In genomic region chr6:13328076-13328874, GRCh38 we compare ENCODE assay signal across 8 cellular contexts. TPM values are rescaled to one million over a fixed set of nuclear protein-coding genes. Genes with fewer than 3 reads are reported as not detected.
DNase-seq lines count a peak whose midpoint lies in the region; ATAC-seq and TF ChIP-seq lines count a peak whose summit lies in the region.

Gene TBC1D7, minus strand, starts transcription at chr6:13328537. Its CDS starts 1,639 bp downstream, at chr6:13326898.

- intact Hi-C loops in activated T-helper 2 cell treated with anti-CD3 and anti-CD28 coated beads, Interferon-gamma antibody, Interleukin-2, Interleukin-4, amounts not matched to agents 10 μg/mL and 5 μg/mL and 100 μg/mL, durations not matched to agents 14 hours and 24 hours and 36 hours (cut with micrococcal nuclease): loop anchor here (1.0 to 5.0 kb wide), 4 partner anchors 25 to 416 kb away; partner anchors contain the start of gene SIRT5

- peak within 1 kb of the TSS; percentile 82 for H3K4me3 ChIP-seq in LNCaP clone FGC (ENCODE audit: low read depth, low read length)

- H3K4me3 Mint-ChIP-seq in activated T-helper 2 cell treated with anti-CD3 and anti-CD28 coated beads, Interferon-gamma antibody, Interleukin-2, Interleukin-4, amounts not matched to agents 10 μg/mL and 5 μg/mL and 100 μg/mL, durations not matched to agents 14 hours and 24 hours and 36 hours (ENCODE audit: low read depth): peak within 1 kb of the TSS; percentile 89
- H3K4me3 Mint-ChIP-seq in natural killer cell treated with Interleukin-12 subunit alpha and Interleukin-12 subunit beta and Interleukin-15 and Interleukin-18, amount 100 ng/mL, for 72 hours: peak within 1 kb of the TSS; percentile 89

- H3K27ac Mint-ChIP-seq in activated T-helper 2 cell treated with anti-CD3 and anti-CD28 coated beads, Interferon-gamma antibody, Interleukin-2, Interleukin-4, amounts not matched to agents 10 μg/mL and 5 μg/mL and 100 μg/mL, durations not matched to agents 14 hours and 24 hours and 36 hours: peak within 1 kb of the TSS; percentile 89
- H3K27ac Mint-ChIP-seq in natural killer cell treated with Interleukin-12 subunit alpha and Interleukin-12 subunit beta and Interleukin-15 and Interleukin-18, amount 100 ng/mL, for 72 hours: peak within 1 kb of the TSS; percentile 87 to 94

- ATAC-seq in natural killer cell treated with Interleukin-12 subunit alpha and Interleukin-12 subunit beta and Interleukin-15 and Interleukin-18, amount 100 ng/mL, for 72 hours: peak; percentile 95 to 98
- peak; percentile 90 for ATAC-seq in stimulated activated naive CD8-positive, alpha-beta T cell treated with anti-CD3 and anti-CD28 coated beads, Interleukin-15, Interleukin-2, amounts not matched to agents 100 U/mL and 50 U/mL, for 24 hours

- no peak for TF ChIP-seq CTCF in LNCaP clone FGC (IDR thresholded peaks at IDR 0.05; ENCODE audit: control insufficient read depth, extremely low read depth, insufficient read depth)

- H3K4me1 Mint-ChIP-seq in activated T-helper 2 cell treated with anti-CD3 and anti-CD28 coated beads, Interferon-gamma antibody, Interleukin-2, Interleukin-4, amounts not matched to agents 10 μg/mL and 5 μg/mL and 100 μg/mL, durations not matched to agents 14 hours and 24 hours and 36 hours (ENCODE audit: low read depth): peaks cover 26% of the 10 kb centered on the region
- H3K4me1 Mint-ChIP-seq in natural killer cell treated with Interleukin-12 subunit alpha and Interleukin-12 subunit beta and Interleukin-15 and Interleukin-18, amount 100 ng/mL, for 72 hours (ENCODE audit: low read depth in 2 of 2): peaks cover 12 to 16% of the 10 kb centered on the region in 2 donors

- H3K36me3 Mint-ChIP-seq in activated T-helper 2 cell treated with anti-CD3 and anti-CD28 coated beads, Interferon-gamma antibody, Interleukin-2, Interleukin-4, amounts not matched to agents 10 μg/mL and 5 μg/mL and 100 μg/mL, durations not matched to agents 14 hours and 24 hours and 36 hours (ENCODE audit: low read depth): peaks cover 19% of the 10 kb centered on the region
- no peaks in the 10 kb centered on the region for H3K36me3 Mint-ChIP-seq in natural killer cell treated with Interleukin-12 subunit alpha and Interleukin-12 subunit beta and Interleukin-15 and Interleukin-18, amount 100 ng/mL, for 72 hours

- no peaks in the 10 kb centered on the region for H3K27me3 Mint-ChIP-seq in activated T-helper 2 cell treated with anti-CD3 and anti-CD28 coated beads, Interferon-gamma antibody, Interleukin-2, Interleukin-4, amounts not matched to agents 10 μg/mL and 5 μg/mL and 100 μg/mL, durations not matched to agents 14 hours and 24 hours and 36 hours (ENCODE audit: low read depth)
- H3K27me3 Mint-ChIP-seq in natural killer cell treated with Interleukin-12 subunit alpha and Interleukin-12 subunit beta and Interleukin-15 and Interleukin-18, amount 100 ng/mL, for 72 hours: no peaks in the 10 kb centered on the region

- DNase-seq in EL (peak; percentile 92), GOT3 (lab: John Stamatoyannopoulos, UW) (peak; percentile 76), LNCaP clone FGC (ENCODE audit: low read depth) (peak; percentile 62), RPMI8226 (peak; percentile 97), fibroblast of peridontal ligament (ENCODE audit: extremely low read depth) (peak; percentile 88)
- DNase-seq in activated T-helper 2 cell treated with anti-CD3 and anti-CD28 coated beads, Interferon-gamma antibody, Interleukin-2, Interleukin-4, amounts not matched to agents 10 μg/mL and 5 μg/mL and 100 μg/mL, durations not matched to agents 14 hours and 24 hours and 36 hours (ENCODE audit: low spot score): peak; percentile 93
- peak; percentile 96 for DNase-seq in natural killer cell treated with Interleukin-12 subunit alpha and Interleukin-12 subunit beta and Interleukin-15 and Interleukin-18, amount 100 ng/mL, for 72 hours (ENCODE audit: low spot score)
- DNase-seq in stimulated activated naive CD8-positive, alpha-beta T cell treated with anti-CD3 and anti-CD28 coated beads, Interleukin-15, Interleukin-2, amounts not matched to agents 100 U/mL and 50 U/mL, for 24 hours: peak; percentile 94

- H3K9me3 Mint-ChIP-seq in activated T-helper 2 cell treated with anti-CD3 and anti-CD28 coated beads, Interferon-gamma antibody, Interleukin-2, Interleukin-4, amounts not matched to agents 10 μg/mL and 5 μg/mL and 100 μg/mL, durations not matched to agents 14 hours and 24 hours and 36 hours: no peaks in the 10 kb centered on the region
- no peaks in the 10 kb centered on the region for H3K9me3 Mint-ChIP-seq in natural killer cell treated with Interleukin-12 subunit alpha and Interleukin-12 subunit beta and Interleukin-15 and Interleukin-18, amount 100 ng/mL, for 72 hours

RNA-seq across cellular contexts. Expression of gene TBC1D7, which starts in this region (rescaled TPM):
- 22.9 and 23.3 TPM in 2 replicates for total RNA-seq in activated T-helper 2 cell treated with anti-CD3 and anti-CD28 coated beads, Interferon-gamma antibody, Interleukin-2, Interleukin-4, amounts not matched to agents 10 μg/mL and 5 μg/mL and 100 μg/mL, durations not matched to agents 14 hours and 24 hours and 36 hours
- 10 to 100 TPM; 21.8 to 23.4 TPM for total RNA-seq in natural killer cell treated with Interleukin-12 subunit alpha and Interleukin-12 subunit beta and Interleukin-15 and Interleukin-18, amount 100 ng/mL, for 72 hours

Comparison
In these comparisons a context has a peak if more than half of its experiments do, and no peak if none do; other contexts are left out.
1. Peak in every context shown above with its lines: DNase-seq, ATAC-seq and H3K4me3 ChIP-seq.